In genomic region chr11:70272009-70272408, GRCh38 we compare ENCODE assay signal across 9 cellular contexts. TPM values are rescaled to one million over a fixed set of nuclear protein-coding genes. Genes with fewer than 3 reads are reported as not detected.
DNase-seq lines count a peak whose midpoint lies in the region; ATAC-seq and TF ChIP-seq lines count a peak whose summit lies in the region.
"Had no signal": no experiment of that assay in that cellular context is flagged by ENCODE, and none has a peak within 500 bp of the region (broad histone marks: within the 10 kb centered on the region; RNA-seq: fewer than 3 reads in every experiment).

No MANE protein-coding gene starts in this region.

- DNase-seq in activated CD4-positive, alpha-beta T cell treated with anti-CD3 and anti-CD28 coated beads for 36 hours = no peak
- DNase-seq in activated CD4-positive, alpha-beta T cell treated with anti-CD3 and anti-CD28 coated beads, Interleukin-2, amount 50 U/mL, for 1 hour = no peak
- DNase-seq in T-helper 17 cell (no peak), fibroblast of the aortic adventitia (ENCODE audit: low read depth) (no peak), sigmoid colon (peak; percentile 27), AG20443 (ENCODE audit: low spot score) (no peak), left lung (no peak)
- DNase-seq: H7 had no signal

- H3K9me3 Mint-ChIP-seq in activated CD4-positive, alpha-beta T cell treated with anti-CD3 and anti-CD28 coated beads for 36 hours (ENCODE audit: low read depth) = no peaks in the 10 kb centered on the region

- CTCF ChIA-PET in activated CD4-positive, alpha-beta T cell treated with anti-CD3 and anti-CD28 coated beads for 36 hours (lab: Charles Lee) = no interaction called here

- ATAC-seq in activated CD4-positive, alpha-beta T cell treated with anti-CD3 and anti-CD28 coated beads for 36 hours = no peak
- ATAC-seq in T-helper 17 cell (no peak), left lung (no peak), GM18498 (IDR thresholded peaks at IDR 0.05; ENCODE audit: unreplicated experiment) (no peak)

- peaks cover 36% of the 10 kb centered on the region for H3K36me3 Mint-ChIP-seq in activated CD4-positive, alpha-beta T cell treated with anti-CD3 and anti-CD28 coated beads for 36 hours (ENCODE audit: low read depth)
- H3K36me3 Mint-ChIP-seq in T-helper 17 cell (ENCODE audit: low read depth) = peaks cover 2% of the 10 kb centered on the region

- no peak overlapping the region for H3K27ac Mint-ChIP-seq in activated CD4-positive, alpha-beta T cell treated with anti-CD3 and anti-CD28 coated beads for 36 hours
- peak overlapping the region; percentile 87 for H3K27ac Mint-ChIP-seq in T-helper 17 cell

- H3K27ac ChIP-seq in sigmoid colon (no peak overlapping the region), left lung (no peak overlapping the region)

- H3K27me3 ChIP-seq in sigmoid colon = no peaks in the 10 kb centered on the region
- H3K27me3 ChIP-seq in left lung = peaks cover 0 to 20% of the 10 kb centered on the region in 2 donors

- TF ChIP-seq EP300 in sigmoid colon (IDR thresholded peaks at IDR 0.05) = no peak

- TF ChIP-seq CTCF in fibroblast of the aortic adventitia (IDR thresholded peaks at IDR 0.05; ENCODE audit: insufficient read depth, low read length) = no peak
- TF ChIP-seq CTCF in sigmoid colon (IDR thresholded peaks at IDR 0.05) = no peak
- no peak for TF ChIP-seq CTCF in left lung (IDR thresholded peaks at IDR 0.05)

- H3K4me3 Mint-ChIP-seq in activated CD4-positive, alpha-beta T cell treated with anti-CD3 and anti-CD28 coated beads for 36 hours = peak overlapping the region; percentile 92
- H3K4me3 Mint-ChIP-seq in T-helper 17 cell = peak overlapping the region; percentile 49

- H3K9me3 ChIP-seq in T-helper 17 cell (ENCODE audit: control insufficient read depth, low read length, poor library complexity, severe bottlenecking) (no peaks in the 10 kb centered on the region), sigmoid colon (no peaks in the 10 kb centered on the region), left lung (no peaks in the 10 kb centered on the region)

- no peak for TF ChIP-seq POLR2A in sigmoid colon (IDR thresholded peaks at IDR 0.05)

- WGBS in sigmoid colon, 2 donors = 82 to 91% methylated on average over 7 of the region's 7 CpGs

- H3K4me1 ChIP-seq in sigmoid colon (peaks cover 0 to 30% (median 22%) of the 10 kb centered on the region in 4 donors), left lung (peaks cover 7 to 42% of the 10 kb centered on the region in 2 donors)

- intact Hi-C loops in activated CD4-positive, alpha-beta T cell treated with anti-CD3 and anti-CD28 coated beads for 36 hours (cut with DNase I, micrococcal nuclease) = loop anchor here in 1 of 2 experiments (10.0 kb wide), 1 partner anchor 1367 kb away; the partner anchor contains the start of genes IGHMBP2 and MRPL21
- intact Hi-C loops in sigmoid colon (cut with DNase I) = loop anchor here (5.0 kb wide), 1 partner anchor 1175 kb away; the partner anchor contains the start of gene DHCR7
- intact Hi-C loops in left lung (cut with DNase I) = loop anchor here in 1 of 2 donors (10.0 kb wide), 1 partner anchor 123 kb away; the partner anchor contains the start of gene CTTN

- peaks cover 45% of the 10 kb centered on the region for H3K4me1 Mint-ChIP-seq in activated CD4-positive, alpha-beta T cell treated with anti-CD3 and anti-CD28 coated beads for 36 hours
- H3K4me1 Mint-ChIP-seq in T-helper 17 cell = peaks cover 27% of the 10 kb centered on the region

- peaks cover 4% of the 10 kb centered on the region for H3K27me3 Mint-ChIP-seq in activated CD4-positive, alpha-beta T cell treated with anti-CD3 and anti-CD28 coated beads for 36 hours
- H3K27me3 Mint-ChIP-seq in T-helper 17 cell = no peaks in the 10 kb centered on the region

- peak overlapping the region; percentile 13 for H3K4me3 ChIP-seq in fibroblast of the aortic adventitia (ENCODE audit: low read depth, low read length)
- peak overlapping the region in 2 of 4 donors; percentile 93 to 98 for H3K4me3 ChIP-seq in sigmoid colon
- H3K4me3 ChIP-seq in left lung = peak overlapping the region in 1 of 2 donors; percentile 69

- POLR2A ChIA-PET in activated CD4-positive, alpha-beta T cell treated with anti-CD3 and anti-CD28 coated beads for 36 hours (lab: Charles Lee) = interaction anchor here (0.6 kb wide), 1 partner anchor 616 kb away, joined by 4 read pairs; no protein-coding TSS in a partner anchor

- H3K36me3 ChIP-seq in sigmoid colon = peaks cover 0 to 32% (median 5%) of the 10 kb centered on the region in 4 donors
- H3K36me3 ChIP-seq in left lung = peaks cover 0 to 40% of the 10 kb centered on the region in 2 donors

RNA-seq across cellular contexts. Expression of gene PPFIA1, which starts 1.5 kb away (rescaled TPM):
- total RNA-seq in activated CD4-positive, alpha-beta T cell treated with anti-CD3 and anti-CD28 coated beads for 36 hours = 10 to 100 TPM; 26.5 to 40.5 TPM
- total RNA-seq in T-helper 17 cell (10 to 100 TPM; 45.6 to 49.4 TPM), fibroblast of the aortic adventitia (ENCODE audit: low replicate concordance) (36.3 and 37.1 TPM in 2 replicates), sigmoid colon (10 to 100 TPM; 43.4 to 62.1 (median 51.2) TPM), left lung (10 to 100 TPM; 52.8 to 66.0 TPM)
- 10 to 100 TPM; 13.2 to 24.8 (median 21.7) TPM for polyA plus RNA-seq in sigmoid colon
